ENCODE assay signal across 12 cellular contexts in genomic region chr2:74373189-74373588, GRCh38. TPM values are rescaled to one million over a fixed set of nuclear protein-coding genes. Genes with fewer than 3 reads are reported as not detected.
DNase-seq lines count a peak whose midpoint lies in the region; ATAC-seq, FAIRE-seq and TF ChIP-seq lines count a peak whose summit lies in the region.
"Had no signal": no experiment of that assay in that cellular context is flagged by ENCODE, and none has a peak within 500 bp of the region (broad histone marks: within the 10 kb centered on the region; RNA-seq: fewer than 3 reads in every experiment).

No MANE protein-coding gene starts in this region.

- intact Hi-C loops in right cardiac atrium (cut with DNase I) = no loop called here

- peaks cover 21% of the 10 kb centered on the region for H3K4me1 ChIP-seq in HEK293 (ENCODE audit: control insufficient read depth, insufficient read depth, low read length)
- no peaks in the 10 kb centered on the region for H3K4me1 ChIP-seq in right cardiac atrium (ENCODE audit: control insufficient read depth, insufficient read depth, low read length)
- peaks cover 0 to 4% of the 10 kb centered on the region in 2 donors for H3K4me1 ChIP-seq in small intestine (ENCODE audit: control insufficient read depth in 2 of 2, insufficient read depth in 1 of 2, low read depth in 1 of 2, low read length in 1 of 2)

- no peak for TF ChIP-seq CTCF in HEK293 (tag by site-specific recombination; IDR thresholded peaks at IDR 0.05)

- H3K4me3 ChIP-seq in HEK293 (ENCODE audit: low read depth, low read length) = no peak overlapping the region
- H3K4me3 ChIP-seq in right cardiac atrium (ENCODE audit: low read length) = no peak overlapping the region
- H3K4me3 ChIP-seq in small intestine (ENCODE audit: low read depth in 1 of 2, low read length in 2 of 2) = no peak overlapping the region

- H3K27me3 ChIP-seq in right cardiac atrium (ENCODE audit: control insufficient read depth, insufficient read depth) (no peaks in the 10 kb centered on the region), small intestine (ENCODE audit: control insufficient read depth in 2 of 2, insufficient read depth in 2 of 2, low read length in 2 of 2) (no peaks in the 10 kb centered on the region)

- H3K27ac ChIP-seq in HEK293 (ENCODE audit: extremely low read depth, low read depth, low read length) (no peak overlapping the region), right cardiac atrium (ENCODE audit: low read length) (no peak overlapping the region), small intestine (ENCODE audit: low read depth in 1 of 2, low read length in 1 of 2) (no peak overlapping the region)
- H3K27ac ChIP-seq: HL-60 had no signal

- FAIRE-seq in small intestine (lab: Jason Lieb, UNC) (no peak), GM19239 (lab: Jason Lieb, UNC) (no peak)

- POLR2A ChIA-PET in HEK293 (lab: Yijun Ruan, JAX) = no interaction called here

- H3K9me3 ChIP-seq in HEK293 (ENCODE audit: control insufficient read depth, insufficient read depth, low read depth, low read length) = no peaks in the 10 kb centered on the region
- no peaks in the 10 kb centered on the region for H3K9me3 ChIP-seq in right cardiac atrium (ENCODE audit: control insufficient read depth, low read length)
- H3K9me3 ChIP-seq in small intestine (ENCODE audit: control insufficient read depth, low read depth) = no peaks in the 10 kb centered on the region

- in situ Hi-C loops in SK-MEL-5 (cut with HindIII; ENCODE audit: low pct_unique_long_range_greater_than_20kb, low sequenced_read_pairs) = no loop called here

- CTCF ChIA-PET in HEK293 (lab: Yijun Ruan, JAX) = interaction anchor here (3.2 kb wide), 1 partner anchor 18 kb away, joined by 11 read pairs; no protein-coding TSS in a partner anchor

- DNase-seq in SK-MEL-5 (ENCODE audit: low read depth, low spot score) (peak; percentile 35), right cardiac atrium (peak; percentile 53 to 80 (median 75)), small intestine (peak; percentile 80), GM19239 (ENCODE audit: insufficient read length, low spot score) (no peak), ecto neural progenitor cell (ENCODE audit: low spot score) (no peak)
- DNase-seq in stimulated activated CD4-positive, alpha-beta T cell treated with anti-CD3 and anti-CD28 coated beads, Interleukin-4, amount 100 ng/mL, for 24 hours = no peak
- DNase-seq: activated CD4-positive, CD25-positive, alpha-beta regulatory T cell treated with anti-CD3 and anti-CD28 coated beads, Interleukin-2, amount 50 U/mL, for 72 hours; activated naive CD8-positive, alpha-beta T cell treated with anti-CD3 and anti-CD28 coated beads, Interleukin-2, amount 50 U/mL, for 24 hours; NCI-H748 treated with DMSO at 0.1 percent for 48 hours had no signal

- ATAC-seq in right cardiac atrium = peak; percentile 35 to 53
- ATAC-seq in HG02885 (IDR thresholded peaks at IDR 0.05; ENCODE audit: poor library complexity, unreplicated experiment) = no peak
- ATAC-seq: activated naive CD8-positive, alpha-beta T cell treated with anti-CD3 and anti-CD28 coated beads, Interleukin-2, amount 50 U/mL, for 24 hours had no signal

- H3K36me3 ChIP-seq in HEK293 (ENCODE audit: control insufficient read depth in 2 of 2, insufficient read depth in 1 of 2, low read length in 2 of 2) (peaks cover 5 to 68% of the 10 kb centered on the region in 2 experiments; a peak in 2 of 3 replicates), small intestine (ENCODE audit: control insufficient read depth in 2 of 2, insufficient read depth in 2 of 2, low read length in 2 of 2) (peaks cover 9 to 32% of the 10 kb centered on the region in 2 donors)

- 63% methylated on average over 5 of the region's 5 CpGs for WGBS in right cardiac atrium
- 42 to 57% (median 48%) methylated on average over 5 of the region's 5 CpGs for WGBS in small intestine, 3 donors

TF ChIP-seq in HEK293, 187 proteins besides CTCF, POLR2A, EP300 and RAD21 (continues in another document):
- no peak for TF ChIP-seq TRIM28 (IDR thresholded peaks at IDR 0.05; ENCODE audit: borderline replicate concordance, low read length)
- TF ChIP-seq ZNF391 (tag by site-specific recombination; IDR thresholded peaks at IDR 0.05; ENCODE audit: borderline replicate concordance, low read depth) = no peak
- TF ChIP-seq SALL2 (tag by site-specific recombination; IDR thresholded peaks at IDR 0.05; ENCODE audit: borderline replicate concordance) = no peak
- no peak for TF ChIP-seq ZNF843 (tag by site-specific recombination; IDR thresholded peaks at IDR 0.05)
- TF ChIP-seq ZNF629 (tag by site-specific recombination; IDR thresholded peaks at IDR 0.05) = no peak
- no peak for TF ChIP-seq ZNF280C (tag by site-specific recombination; IDR thresholded peaks at IDR 0.05)
- TF ChIP-seq ZNF510 (tag by site-specific recombination; IDR thresholded peaks at IDR 0.05; ENCODE audit: insufficient replicate concordance) = no peak
- no peak for TF ChIP-seq HOXA7 (CRISPR knock-in tag; IDR thresholded peaks at IDR 0.05; ENCODE audit: borderline replicate concordance)
- peak; percentile 48; the same call in 1 of the 2 replicates for TF ChIP-seq ZBTB17 (tag by site-specific recombination; IDR thresholded peaks at IDR 0.05)
- TF ChIP-seq ZNF18 (tag by site-specific recombination; IDR thresholded peaks at IDR 0.05) = no peak
- no peak for TF ChIP-seq GLI4 (tag by site-specific recombination; IDR thresholded peaks at IDR 0.05)
- no peak for TF ChIP-seq KLF9 (tag by site-specific recombination; IDR thresholded peaks at IDR 0.05; ENCODE audit: low read depth)
- TF ChIP-seq ZNF426 (tag by site-specific recombination; IDR thresholded peaks at IDR 0.05) = no peak
- 0 out of 2 replicates have a peak, but pooled peaks have one; percentile 44 for TF ChIP-seq ZNF10 (tag by site-specific recombination; IDR thresholded peaks at IDR 0.05)
- TF ChIP-seq YY2 (tag by site-specific recombination; IDR thresholded peaks at IDR 0.05) = no peak
- TF ChIP-seq ZNF292 (tag by site-specific recombination; IDR thresholded peaks at IDR 0.05; ENCODE audit: borderline replicate concordance, low read depth) = no peak
- TF ChIP-seq KLF10 (tag by site-specific recombination; IDR thresholded peaks at IDR 0.05) = no peak
- no peak for TF ChIP-seq SETDB1 (IDR thresholded peaks at IDR 0.05; ENCODE audit: insufficient read length, low read length)

RNA-seq across cellular contexts. Expression of gene DCTN1, which starts 6.9 kb away (rescaled TPM):
- 136 and 139 TPM in 2 replicates for total RNA-seq in SK-MEL-5 (2014; rRNA removed; shearing (Covaris generic))
- 131 and 146 TPM in 2 replicates for polyA plus RNA-seq in SK-MEL-5 (2015; cell fraction: cytosol; rRNA removed)
- 157 and 159 TPM in 2 replicates for polyA plus RNA-seq in SK-MEL-5 (2015; cell fraction: nucleus; rRNA removed)
- total RNA-seq in right cardiac atrium = 100 to 1,000 TPM; 102 to 131 (median 125) TPM
- polyA plus RNA-seq in right cardiac atrium = 71.7 TPM
- polyA plus RNA-seq in small intestine = 10 to 100 TPM; 72.7 to 92.8 (median 80.2) TPM

RNA-seq across cellular contexts. Expression of gene SLC4A5, which starts 30.0 kb away (rescaled TPM):
- 0.29 and 0.63 TPM in 2 replicates for total RNA-seq in SK-MEL-5 (2014; rRNA removed; shearing (Covaris generic))
- 0.05 and 0.17 TPM in 2 replicates for polyA plus RNA-seq in SK-MEL-5 (2015; cell fraction: cytosol; rRNA removed)
- 1.9 and 3.4 TPM in 2 replicates for polyA plus RNA-seq in SK-MEL-5 (2015; cell fraction: nucleus; rRNA removed)
- 1 to 10 TPM in 3 of 4 donors, under 1 TPM in 1; 0.29 to 2.8 (median 1.1) TPM for total RNA-seq in right cardiac atrium
- polyA plus RNA-seq in right cardiac atrium (0.79 TPM), small intestine (1 to 10 TPM in 1 of 3 donors, under 1 TPM in 1, not detected in 1; 0.43 to 2.0 TPM)

RNA-seq across cellular contexts. Expression of gene C2orf81, which starts 48.2 kb away (rescaled TPM):
- total RNA-seq in SK-MEL-5 (2014; rRNA removed; shearing (Covaris generic)) = 0.53 and 0.85 TPM in 2 replicates
- polyA plus RNA-seq in SK-MEL-5 (2015; cell fraction: cytosol; rRNA removed) = 1.3 and 2.8 TPM in 2 replicates
- 2.7 and 2.9 TPM in 2 replicates for polyA plus RNA-seq in SK-MEL-5 (2015; cell fraction: nucleus; rRNA removed)
- 1 to 10 TPM in 3 of 4 donors, under 1 TPM in 1; 0.88 to 1.6 (median 1.1) TPM for total RNA-seq in right cardiac atrium
- 1.00 TPM for polyA plus RNA-seq in right cardiac atrium
- 1 to 10 TPM in 1 of 3 donors, under 1 TPM in 2; 0.22 to 1.4 (median 0.81) TPM for polyA plus RNA-seq in small intestine

RNA-seq across cellular contexts. Expression of gene WDR54, which starts 48.3 kb away (rescaled TPM):
- total RNA-seq in SK-MEL-5 (2014; rRNA removed; shearing (Covaris generic)) = 26.9 and 27.7 TPM in 2 replicates
- polyA plus RNA-seq in SK-MEL-5 (2015; cell fraction: cytosol; rRNA removed) = 24.5 and 30.6 TPM in 2 replicates
- polyA plus RNA-seq in SK-MEL-5 (2015; cell fraction: nucleus; rRNA removed) = 9.2 and 22.0 TPM in 2 replicates
- total RNA-seq in right cardiac atrium = 1 to 10 TPM; 3.4 to 4.5 (median 3.5) TPM
- polyA plus RNA-seq in right cardiac atrium (3.4 TPM), small intestine (1 to 10 TPM; 1.6 to 8.9 (median 3.5) TPM)

Comparison
In these comparisons a context has a peak if more than half of its experiments do, and no peak if none do; other contexts are left out.
1. DNase-seq: peak in SK-MEL-5 (single experiment), right cardiac atrium (3 of 3) and small intestine (single experiment); none in stimulated activated CD4-positive, alpha-beta T cell treated with anti-CD3 and anti-CD28 coated beads, Interleukin-4, amount 100 ng/mL, for 24 hours (single experiment), GM19239 (single experiment) and ecto neural progenitor cell (single experiment).